Comparison of ENCODE assay signal across 16 cellular contexts in genomic region chr12:65618574-65618973, GRCh38.
DNase-seq lines count a peak whose midpoint lies in the region; ATAC-seq, FAIRE-seq and TF ChIP-seq lines count a peak whose summit lies in the region.
"Had no signal": no experiment of that assay in that cellular context is flagged by ENCODE, and none has a peak within 500 bp of the region (broad histone marks: within the 10 kb centered on the region; RNA-seq: fewer than 3 reads in every experiment).

No MANE protein-coding gene starts in this region.

- POLR2A ChIA-PET in HCT116 (lab: Charles Lee) = interaction anchor here (1.2 kb wide), 1 partner anchor 13 kb away, joined by 4 read pairs; no protein-coding TSS in a partner anchor
- POLR2A ChIA-PET in K562 (lab: Yijun Ruan, JAX) = no interaction called here

- H4K20me1 ChIP-seq in BLaER1 treated with 17β-estradiol and CSF1 and Interleukin-3, amounts not matched to agents 10 nM and 100 nM = no peaks in the 10 kb centered on the region
- H4K20me1 ChIP-seq in HCT116 (ENCODE audit: insufficient read depth) = no peaks in the 10 kb centered on the region
- no peaks in the 10 kb centered on the region for H4K20me1 ChIP-seq in K562 (replicated peaks; ENCODE audit: control insufficient read depth, insufficient read depth, low read length)
- H4K20me1 ChIP-seq: BLaER1 had no signal

- no peak for TF ChIP-seq POLR2A in HCT116 (IDR thresholded peaks at IDR 0.05; ENCODE audit: borderline replicate concordance, extremely low read depth, insufficient read depth, insufficient read length)
- TF ChIP-seq POLR2A in K562 (conservative IDR thresholded peaks at IDR 0.05) = no peak

- H3K9me1 ChIP-seq in K562 (ENCODE audit: control insufficient read depth, insufficient read depth, low read length) = no peaks in the 10 kb centered on the region

- H2AFZ ChIP-seq in HCT116 (ENCODE audit: low read depth, low read length, poor library complexity, severe bottlenecking) (no peak overlapping the region), K562 (ENCODE audit: low read depth, low read length) (peak overlapping the region; percentile 5)

- no peaks in the 10 kb centered on the region for H3K36me3 Mint-ChIP-seq in nephron (ENCODE audit: low read depth)
- H3K36me3 Mint-ChIP-seq: IgD-negative memory B cell had no signal

- DNase-seq in HCT116 (ENCODE audit: low read depth, low spot score) = no peak
- DNase-seq in K562 (ENCODE audit: extremely low read depth in 1 of 4, low spot score in 3 of 4) = no peak
- DNase-seq in SW480 (ENCODE audit: low spot score) = no peak
- DNase-seq in MG63 = no peak
- DNase-seq: DMS 273 treated with DMSO at 0.1 percent for 48 hours, MV-4-11, NCI-H1436, NCI-H2029 treated with DMSO at 0.1 percent for 48 hours, NCI-H524, SHP77 treated with DMSO at 0.1 percent for 48 hours had no signal

- peak overlapping the region; percentile 74 to 80 (median 78) for H3K27ac Mint-ChIP-seq in nephron
- H3K27ac Mint-ChIP-seq: IgD-negative memory B cell had no signal

- peaks cover 0 to 8% (median 5%) of the 10 kb centered on the region in 10 experiments; a peak in 6 of 20 replicates for H3K4me1 ChIP-seq in BLaER1 treated with 17β-estradiol and CSF1 and Interleukin-3, amounts not matched to agents 10 nM and 100 nM
- H3K4me1 ChIP-seq in HCT116 (ENCODE audit: control insufficient read depth in 1 of 2, insufficient read depth in 2 of 2, low read length in 2 of 2) (peaks cover 9 to 59% of the 10 kb centered on the region in 2 experiments; a peak in 2 of 4 replicates), K562 (replicated peaks in 1 of 2; ENCODE audit: control insufficient read depth in 2 of 2, insufficient read depth in 2 of 2, low read length in 2 of 2) (no peaks in the 10 kb centered on the region; a peak in 2 of 5 replicates)
- H3K4me1 ChIP-seq: HAP-1 had no signal

- in situ Hi-C loops in K562 (cut with MboI) = no loop called here

- TF ChIP-seq RAD21 in HCT116 (IDR thresholded peaks at IDR 0.05; ENCODE audit: low read depth) (no peak), K562 (CRISPR knock-in tag; conservative IDR thresholded peaks at IDR 0.05 in 1 of 2, IDR thresholded peaks at IDR 0.05 in 1 of 2) (no peak)

- no peaks in the 10 kb centered on the region for H3K36me3 ChIP-seq in BLaER1 treated with 17β-estradiol and CSF1 and Interleukin-3, amounts not matched to agents 10 nM and 100 nM
- no peaks in the 10 kb centered on the region for H3K36me3 ChIP-seq in HCT116 (ENCODE audit: control insufficient read depth in 1 of 2, insufficient read depth in 2 of 2, low read length in 2 of 2)
- no peaks in the 10 kb centered on the region for H3K36me3 ChIP-seq in K562 (ENCODE audit: control insufficient read depth, insufficient read depth, low read length)
- H3K36me3 ChIP-seq in MG63 = no peaks in the 10 kb centered on the region
- H3K36me3 ChIP-seq: BLaER1, HAP-1 had no signal

- intact Hi-C loops in HCT116 (cut with micrococcal nuclease) = no loop called here
- intact Hi-C loops in K562 (cut with micrococcal nuclease) = no loop called here

- peaks cover 26% of the 10 kb centered on the region for H3K4me1 Mint-ChIP-seq in nephron
- H3K4me1 Mint-ChIP-seq: IgD-negative memory B cell had no signal

- RAD21 ChIA-PET in HCT116 (lab: Charles Lee; ENCODE audit: low non-redundant PET in 1 of 2, low total read pairs in 2 of 2, uncharacterized antibody in 2 of 2, unreplicated experiment in 2 of 2) = no interaction called here

- H3K9me3 ChIP-seq in BLaER1 treated with 17β-estradiol and CSF1 and Interleukin-3, amounts not matched to agents 10 nM and 100 nM (replicated peaks in 1 of 11) = peaks cover 0 to 17% (median 0%) of the 10 kb centered on the region in 11 experiments; a peak in 4 of 22 replicates
- H3K9me3 ChIP-seq in HCT116 (ENCODE audit: control insufficient read depth in 1 of 2, insufficient read depth in 1 of 2, low read depth in 1 of 2, low read length in 2 of 2) (no peaks in the 10 kb centered on the region), K562 (replicated peaks; ENCODE audit: control insufficient read depth, insufficient read depth, low read depth, low read length) (no peaks in the 10 kb centered on the region), MG63 (no peaks in the 10 kb centered on the region)
- H3K9me3 ChIP-seq: BLaER1, HAP-1 had no signal

- H3K4me3 ChIP-seq in BLaER1 treated with 17β-estradiol and CSF1 and Interleukin-3, amounts not matched to agents 10 nM and 100 nM = no peak overlapping the region
- H3K4me3 ChIP-seq in HCT116 (replicated peaks in 1 of 2; ENCODE audit: low read depth in 1 of 2, low read length in 2 of 2) (no peak overlapping the region), K562 (no peak overlapping the region), MG63 (no peak overlapping the region)
- H3K4me3 ChIP-seq: BLaER1, HAP-1 had no signal

- BruUV-seq in HCT116 (replicated peaks; lab: Mats Ljungman, UMichigan) (no TSS peak), K562 (replicated peaks; lab: Mats Ljungman, UMichigan) (no TSS peak)

- H3K79me2 ChIP-seq in HCT116 (ENCODE audit: insufficient read depth, low read length) (no peaks in the 10 kb centered on the region), K562 (ENCODE audit: control insufficient read depth, insufficient read depth, low read length) (no peaks in the 10 kb centered on the region)

- H3K4me3 Mint-ChIP-seq in nephron = no peak overlapping the region
- H3K4me3 Mint-ChIP-seq: IgD-negative memory B cell had no signal

- H3K27me3 ChIP-seq in BLaER1 treated with 17β-estradiol and CSF1 and Interleukin-3, amounts not matched to agents 10 nM and 100 nM = no peaks in the 10 kb centered on the region
- H3K27me3 ChIP-seq in HCT116 (ENCODE audit: insufficient read depth, low read length) = no peaks in the 10 kb centered on the region
- H3K27me3 ChIP-seq in K562 (ENCODE audit: control insufficient read depth in 2 of 2, insufficient read depth in 2 of 2, low read length in 2 of 2) = no peaks in the 10 kb centered on the region
- H3K27me3 ChIP-seq in MG63 = no peaks in the 10 kb centered on the region
- H3K27me3 ChIP-seq: BLaER1 had no signal

- H3K27ac ChIP-seq in BLaER1 treated with 17β-estradiol and CSF1 and Interleukin-3, amounts not matched to agents 10 nM and 100 nM = no peak overlapping the region
- 0 out of 2 replicates have a peak overlapping the region, but pooled peaks have one; percentile 19 for H3K27ac ChIP-seq in HCT116 (ENCODE audit: low read depth, low read length)
- H3K27ac ChIP-seq in K562 (ENCODE audit: extremely low read depth, low read depth, low read length) = no peak overlapping the region
- H3K27ac ChIP-seq: BLaER1 had no signal

- H3K9me2 ChIP-seq in HCT116 (ENCODE audit: insufficient read depth) = no peaks in the 10 kb centered on the region; the same call in 1 of the 2 replicates

- H3K4me2 ChIP-seq in BLaER1 treated with 17β-estradiol and CSF1 and Interleukin-3, amounts not matched to agents 10 nM and 100 nM = peak overlapping the region in 7 of 11 experiments; percentile 3 to 30 (median 15); a peak in 6 of 22 replicates
- H3K4me2 ChIP-seq in HCT116 (ENCODE audit: low read length) (no peak overlapping the region), K562 (ENCODE audit: insufficient read depth, low read length) (no peak overlapping the region)
- H3K4me2 ChIP-seq: BLaER1 had no signal

- FAIRE-seq in K562 (lab: Jason Lieb, UNC) = no peak

- H3K9ac ChIP-seq in BLaER1 treated with 17β-estradiol and CSF1 and Interleukin-3, amounts not matched to agents 10 nM and 100 nM = no peak overlapping the region
- H3K9ac ChIP-seq in HCT116 (ENCODE audit: low read length) (peak overlapping the region; percentile 28; the same call in 1 of the 2 replicates), K562 (ENCODE audit: insufficient read depth in 1 of 2, low read depth in 2 of 2, low read length in 2 of 2) (no peak overlapping the region)
- H3K9ac ChIP-seq: BLaER1 had no signal

- CTCF ChIA-PET in HCT116 (lab: Charles Lee) = interaction anchor here (1.4 kb wide), 1 partner anchor 16 kb away, joined by 5 read pairs; no protein-coding TSS in a partner anchor
- CTCF ChIA-PET in K562 (lab: Yijun Ruan, JAX; ENCODE audit: low intra/inter-chr PET ratio) = no interaction called here

- WGBS in K562 (ENCODE audit: insufficient coverage, low coverage, missing lambda C conversion rate) = 50% methylated on average over 2 of the region's 2 CpGs

- H3K9me3 Mint-ChIP-seq in nephron = peaks cover 3% of the 10 kb centered on the region

- no peaks in the 10 kb centered on the region for H3K27me3 Mint-ChIP-seq in nephron (ENCODE audit: low read depth)

- ATAC-seq in HCT116 (no peak), K562 (no peak), GM19351 (IDR thresholded peaks at IDR 0.05; ENCODE audit: unreplicated experiment) (no peak)

- TF ChIP-seq EP300 in K562 (IDR thresholded peaks at IDR 0.05; ENCODE audit: low read length) = no peak

- TF ChIP-seq CTCF in HCT116 (IDR thresholded peaks at IDR 0.05 in 2 of 3, conservative IDR thresholded peaks at IDR 0.05 in 1 of 3; ENCODE audit: borderline replicate concordance in 1 of 3, insufficient read depth in 1 of 3, low read depth in 2 of 3, low read length in 2 of 3) (no peak), K562 (IDR thresholded peaks at IDR 0.05 in 2 of 3, conservative IDR thresholded peaks at IDR 0.05 in 1 of 3; ENCODE audit: insufficient read depth in 2 of 3, low read depth in 1 of 3, low read length in 3 of 3) (no peak), nephron (IDR thresholded peaks at IDR 0.05; ENCODE audit: unreplicated experiment in 3 of 3) (no peak)

TF ChIP-seq in K562, 482 proteins besides CTCF, POLR2A, EP300 and RAD21:
- TF ChIP-seq HIVEP1 (CRISPR knock-in tag; IDR thresholded peaks at IDR 0.05) (no peak), NCOR1 (IDR thresholded peaks at IDR 0.05) (no peak), ZNF41 (CRISPR knock-in tag; conservative IDR thresholded peaks at IDR 0.05) (no peak), PHF8 (IDR thresholded peaks at IDR 0.05; ENCODE audit: borderline replicate concordance, low read length) (no peak), PTTG1 (tag; IDR thresholded peaks at IDR 0.05; ENCODE audit: low read depth) (no peak), ZNF354B (CRISPR knock-in tag; IDR thresholded peaks at IDR 0.05) (no peak), TSC22D4 (tag; IDR thresholded peaks at IDR 0.05) (no peak), NELFE (IDR thresholded peaks at IDR 0.05; ENCODE audit: insufficient read depth, insufficient read length) (no peak), FOXK2 (conservative IDR thresholded peaks at IDR 0.05 in 1 of 2, IDR thresholded peaks at IDR 0.05 in 1 of 2; ENCODE audit: low read depth in 2 of 2) (no peak), NFRKB (IDR thresholded peaks at IDR 0.05; ENCODE audit: low read depth) (no peak), TCF15 (CRISPR knock-in tag; IDR thresholded peaks at IDR 0.05) (no peak)
TF ChIP-seq in K562: peak in this region for 0.

Comparison
In these comparisons a context has a peak if more than half of its experiments do, and no peak if none do; other contexts are left out.
1. H3K4me2 ChIP-seq: peak in BLaER1 treated with 17β-estradiol and CSF1 and Interleukin-3, amounts not matched to agents 10 nM and 100 nM (7 of 11); none in HCT116 (single experiment) and K562 (single experiment).